ENCODE assay signal across 16 cellular contexts in genomic region chr7:37011151-37011890, GRCh38.
DNase-seq lines count a peak whose midpoint lies in the region; ATAC-seq and TF ChIP-seq lines count a peak whose summit lies in the region.
"Had no signal": no experiment of that assay in that cellular context is flagged by ENCODE, and none has a peak within 500 bp of the region (broad histone marks: within the 10 kb centered on the region; RNA-seq: fewer than 3 reads in every experiment).

No MANE protein-coding gene starts in this region.

- no TSS peak for BruUV-seq in Calu3 (replicated peaks; lab: Mats Ljungman, UMichigan)

- no peaks in the 10 kb centered on the region for H3K9me3 ChIP-seq in CD4-positive, CD25-positive, alpha-beta regulatory T cell (ENCODE audit: control insufficient read depth in 2 of 2, low read length in 2 of 2)

- H3K36me3 Mint-ChIP-seq in CD4-positive, CD25-positive, alpha-beta regulatory T cell = peaks cover 47% of the 10 kb centered on the region
- peaks cover 16% of the 10 kb centered on the region for H3K36me3 Mint-ChIP-seq in effector memory CD8-positive, alpha-beta T cell (ENCODE audit: insufficient read depth)
- peaks cover 19% of the 10 kb centered on the region for H3K36me3 Mint-ChIP-seq in stimulated activated effector memory CD8-positive, alpha-beta T cell treated with anti-CD3 and anti-CD28 coated beads, Interleukin-12 subunit alpha, Interleukin-12 subunit beta, amount 100 ng/mL, for 72 hours
- no peaks in the 10 kb centered on the region for H3K36me3 Mint-ChIP-seq in Calu3 (ENCODE audit: insufficient read depth, unreplicated experiment)

- peaks cover 49% of the 10 kb centered on the region for H3K36me3 ChIP-seq in CD4-positive, CD25-positive, alpha-beta regulatory T cell (ENCODE audit: control insufficient read depth, insufficient read depth, low read length)

- ATAC-seq in CD4-positive, CD25-positive, alpha-beta regulatory T cell (ENCODE audit: low read depth in 2 of 2) = no peak
- no peak for ATAC-seq in effector memory CD8-positive, alpha-beta T cell (replicated peaks)
- no peak for ATAC-seq in stimulated activated effector memory CD8-positive, alpha-beta T cell treated with anti-CD3 and anti-CD28 coated beads, Interleukin-12 subunit alpha, Interleukin-12 subunit beta, amount 100 ng/mL, for 72 hours
- no peak for ATAC-seq in GM18861 (IDR thresholded peaks at IDR 0.05; ENCODE audit: unreplicated experiment)
- ATAC-seq: HCT116 had no signal

- H3K4me1 ChIP-seq in CD4-positive, CD25-positive, alpha-beta regulatory T cell (ENCODE audit: control insufficient read depth, insufficient read depth, low read length, poor library complexity, severe bottlenecking) = no peaks in the 10 kb centered on the region

- no peak overlapping the region for H3K27ac ChIP-seq in CD4-positive, CD25-positive, alpha-beta regulatory T cell (ENCODE audit: insufficient read depth, low read length, poor library complexity, severe bottlenecking)
- H3K27ac ChIP-seq: C4-2B, HL-60 had no signal

- H3K9me3 Mint-ChIP-seq in CD4-positive, CD25-positive, alpha-beta regulatory T cell = no peaks in the 10 kb centered on the region
- no peaks in the 10 kb centered on the region for H3K9me3 Mint-ChIP-seq in effector memory CD8-positive, alpha-beta T cell
- no peaks in the 10 kb centered on the region for H3K9me3 Mint-ChIP-seq in stimulated activated effector memory CD8-positive, alpha-beta T cell treated with anti-CD3 and anti-CD28 coated beads, Interleukin-12 subunit alpha, Interleukin-12 subunit beta, amount 100 ng/mL, for 72 hours
- H3K9me3 Mint-ChIP-seq in Calu3 (ENCODE audit: low read depth, unreplicated experiment) = no peaks in the 10 kb centered on the region
- H3K9me3 Mint-ChIP-seq: CD4-positive, alpha-beta memory T cell; HFFc6 had no signal

- no peak for TF ChIP-seq CTCF in Calu3 (IDR thresholded peaks at IDR 0.05; ENCODE audit: unreplicated experiment)

- no peak overlapping the region for H3K4me3 ChIP-seq in CD4-positive, CD25-positive, alpha-beta regulatory T cell (ENCODE audit: low read depth, low read length)

- intact Hi-C loops in Calu3 (cut with micrococcal nuclease; ENCODE audit: unreplicated experiment) = no loop called here

- CTCF ChIA-PET in Calu3 (lab: Charles Lee) = no interaction called here

- no peaks in the 10 kb centered on the region for H3K27me3 Mint-ChIP-seq in CD4-positive, CD25-positive, alpha-beta regulatory T cell
- H3K27me3 Mint-ChIP-seq in effector memory CD8-positive, alpha-beta T cell = no peaks in the 10 kb centered on the region
- peaks cover 7% of the 10 kb centered on the region for H3K27me3 Mint-ChIP-seq in Calu3 (ENCODE audit: unreplicated experiment)
- H3K27me3 Mint-ChIP-seq: CD4-positive, alpha-beta memory T cell had no signal

- H3K4me1 Mint-ChIP-seq in CD4-positive, CD25-positive, alpha-beta regulatory T cell = peaks cover under 1 to 12% (median 6%) of the 10 kb centered on the region in 4 donors
- H3K4me1 Mint-ChIP-seq in effector memory CD8-positive, alpha-beta T cell (ENCODE audit: low read depth in 2 of 2) = peaks cover 10 to 17% of the 10 kb centered on the region in 2 donors
- H3K4me1 Mint-ChIP-seq in stimulated activated effector memory CD8-positive, alpha-beta T cell treated with anti-CD3 and anti-CD28 coated beads, Interleukin-12 subunit alpha, Interleukin-12 subunit beta, amount 100 ng/mL, for 72 hours = peaks cover 13% of the 10 kb centered on the region
- H3K4me1 Mint-ChIP-seq in Calu3 (ENCODE audit: low read depth, unreplicated experiment) = peaks cover 4% of the 10 kb centered on the region

- H3K27ac Mint-ChIP-seq in CD4-positive, CD25-positive, alpha-beta regulatory T cell = peak overlapping the region; percentile 52 to 61 (median 58)
- H3K27ac Mint-ChIP-seq in effector memory CD8-positive, alpha-beta T cell = peak overlapping the region; percentile 22 to 72
- peak overlapping the region; percentile 6 for H3K27ac Mint-ChIP-seq in stimulated activated effector memory CD8-positive, alpha-beta T cell treated with anti-CD3 and anti-CD28 coated beads, Interleukin-12 subunit alpha, Interleukin-12 subunit beta, amount 100 ng/mL, for 72 hours
- H3K27ac Mint-ChIP-seq in Calu3 (ENCODE audit: unreplicated experiment) = no peak overlapping the region
- H3K27ac Mint-ChIP-seq: HFFc6 had no signal

- no peak overlapping the region for H3K4me3 Mint-ChIP-seq in CD4-positive, CD25-positive, alpha-beta regulatory T cell
- no peak overlapping the region for H3K4me3 Mint-ChIP-seq in effector memory CD8-positive, alpha-beta T cell
- no peak overlapping the region for H3K4me3 Mint-ChIP-seq in stimulated activated effector memory CD8-positive, alpha-beta T cell treated with anti-CD3 and anti-CD28 coated beads, Interleukin-12 subunit alpha, Interleukin-12 subunit beta, amount 100 ng/mL, for 72 hours
- no peak overlapping the region for H3K4me3 Mint-ChIP-seq in Calu3 (ENCODE audit: low read depth, unreplicated experiment)
- H3K4me3 Mint-ChIP-seq: CD4-positive, alpha-beta memory T cell; HFFc6 had no signal

- DNase-seq in CD4-positive, CD25-positive, alpha-beta regulatory T cell = no peak
- DNase-seq in NCI-H69 (lab: John Stamatoyannopoulos, UW) = peak; percentile 42
- no peak for DNase-seq in effector memory CD8-positive, alpha-beta T cell
- DNase-seq in stimulated activated effector memory CD8-positive, alpha-beta T cell treated with anti-CD3 and anti-CD28 coated beads, Interleukin-12 subunit alpha, Interleukin-12 subunit beta, amount 100 ng/mL, for 72 hours (ENCODE audit: low spot score in 2 of 2) = no peak
- DNase-seq in Calu3 = no peak
- DNase-seq: AML-193; CD4-positive, alpha-beta memory T cell; DMS79 treated with DMSO at 0.1 percent for 48 hours; GF-D8; GOT3; H7; HFFc6 had no signal

- no peaks in the 10 kb centered on the region for H3K27me3 ChIP-seq in CD4-positive, CD25-positive, alpha-beta regulatory T cell (ENCODE audit: control insufficient read depth, insufficient read depth, low read length)
